In the genomic region with DNA sequence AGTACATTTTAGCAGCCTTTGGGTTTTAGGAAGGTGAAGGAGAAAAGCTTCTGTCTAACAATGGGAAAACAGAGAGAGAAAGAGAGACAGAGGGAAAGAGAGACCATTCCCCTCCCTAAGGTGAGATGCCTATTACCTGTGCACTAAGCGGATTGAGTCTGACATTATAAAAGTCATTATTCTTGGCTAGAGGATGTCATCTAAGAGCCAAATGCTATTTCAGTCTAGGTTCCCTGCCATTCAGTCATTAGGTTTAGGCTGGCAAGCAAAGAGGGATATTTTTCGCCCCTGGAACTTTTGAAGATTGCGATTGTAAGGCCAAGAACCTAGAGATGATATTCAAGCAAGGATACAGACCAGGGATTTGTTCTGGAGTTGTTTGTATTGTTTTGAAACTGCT, we compare ENCODE assay signal across 23 cellular contexts. TPM values are rescaled to one million over a fixed set of nuclear protein-coding genes. Genes with fewer than 3 reads are reported as not detected.
"Had no signal": no experiment of that assay in that cellular context is flagged by ENCODE, and none has a peak within 500 bp of the region (broad histone marks: within the 10 kb centered on the region; RNA-seq: fewer than 3 reads in every experiment).

No MANE protein-coding gene starts in this region.

- H3K4me3 ChIP-seq: colonic mucosa, dorsolateral prefrontal cortex, left lung, mucosa of descending colon, smooth muscle cell, tibial artery, upper lobe of right lung had no signal

- DNase-seq: activated gamma-delta T cell; activated naive CD4-positive, alpha-beta T cell treated with anti-CD3 and anti-CD28 coated beads, Interleukin-2, amount 10 ng/mL, durations not matched to agents 7 days and 5 days; activated naive CD8-positive, alpha-beta T cell treated with anti-CD3 and anti-CD28 coated beads, Interleukin-2, amount 10 ng/mL, durations not matched to agents 7 days and 5 days; activated T-cell treated with anti-CD3 and anti-CD28 coated beads, Interleukin-2, amount 50 U/mL, for 24 hours; cerebellar nuclear complex; effector memory CD4-positive, alpha-beta T cell; left lung; stimulated activated CD4-positive, alpha-beta T cell treated with anti-CD3 and anti-CD28 coated beads, Interleukin-4, amount 100 ng/mL, for 4 hours; upper lobe of right lung had no signal

- H3K27me3 ChIP-seq: colonic mucosa, dorsolateral prefrontal cortex, left lung, tibial artery, upper lobe of right lung had no signal

- H3K36me3 ChIP-seq: colonic mucosa, left lung, tibial artery, upper lobe of right lung had no signal

- H3K9me3 ChIP-seq: colonic mucosa, left lung, mucosa of descending colon, tibial artery, upper lobe of right lung had no signal

- H3K27ac ChIP-seq: colonic mucosa, left lung, upper lobe of right lung, VCaP had no signal

- H3K4me1 ChIP-seq: colonic mucosa, left lung, upper lobe of right lung had no signal

- H3K4me2 ChIP-seq: smooth muscle cell had no signal

- ATAC-seq: mucosa of descending colon; natural killer cell treated with Interleukin-12 subunit alpha and Interleukin-12 subunit beta and Interleukin-15 and Interleukin-18, amount 100 ng/mL, for 72 hours; stimulated activated memory B cell treated with anti-CD40 and anti-IgM and Interleukin-4, amounts not matched to agents 10 μg/mL and 1 μg/mL and 100 μg/mL, for 72 hours; stimulated activated naive CD8-positive, alpha-beta T cell treated with anti-CD3 and anti-CD28 coated beads, Interleukin-15, amount 100 ng/mL, for 72 hours had no signal

RNA-seq across cellular contexts. Expression of gene BLID, which starts 7.2 kb away (rescaled TPM):
- total RNA-seq: activated CD4-positive, alpha-beta memory T cell treated with anti-CD3 and anti-CD28 coated beads for 36 hours; activated CD4-positive, alpha-beta T cell treated with anti-CD3 and anti-CD28 coated beads, Interleukin-2, amount 10 ng/mL, durations not matched to agents 24 days and 14 days; activated naive CD8-positive, alpha-beta T cell treated with anti-CD3 and anti-CD28 coated beads, Interleukin-2, amount 10 ng/mL, durations not matched to agents 7 days and 5 days; bronchial epithelial cell; colonic mucosa; lung microvascular endothelial cell; natural killer cell treated with Interleukin-12 subunit alpha and Interleukin-12 subunit beta and Interleukin-15 and Interleukin-18, amount 100 ng/mL, for 72 hours; T-helper 1 cell treated with Interleukin-12 subunit alpha and Interleukin-12 subunit beta and Interleukin-4 antibody, amounts not matched to agents 30 ng/mL and 1 ng/mL, for 36 hours; upper lobe of right lung had no signal
